ENCODE assay signal across 1 cellular context in the genomic region with DNA sequence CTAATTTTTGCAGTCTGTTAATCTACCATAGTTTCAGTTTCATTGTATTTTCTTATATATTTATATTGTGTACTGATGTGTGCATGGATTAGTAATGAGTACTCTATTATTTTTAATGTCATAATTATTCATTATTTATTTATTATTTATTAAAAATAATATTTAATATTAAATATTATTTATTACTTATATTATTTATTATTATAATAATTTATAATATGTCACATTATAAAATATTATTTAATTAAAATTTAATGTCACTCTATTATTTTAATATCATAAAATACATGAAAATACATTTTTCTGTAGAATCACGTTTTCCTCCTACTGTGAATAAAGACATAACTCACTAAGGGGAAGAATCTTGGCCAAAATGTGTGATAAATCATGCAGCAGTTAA.
TF ChIP-seq lines count a peak whose summit lies in the region.

No MANE protein-coding gene starts in this region.

TF ChIP-seq in HepG2, 621 proteins besides CTCF, POLR2A, EP300 and RAD21:
- TF ChIP-seq ZNF33B (CRISPR knock-in tag; IDR thresholded peaks at IDR 0.05) (no peak), ZNF431 (CRISPR knock-in tag; IDR thresholded peaks at IDR 0.05; ENCODE audit: borderline replicate concordance, low read depth) (no peak), KAT2B (IDR thresholded peaks at IDR 0.05; ENCODE audit: borderline replicate concordance, low read depth, low read length) (no peak), ZNF264 (CRISPR knock-in tag; IDR thresholded peaks at IDR 0.05) (no peak), REPIN1 (CRISPR knock-in tag; IDR thresholded peaks at IDR 0.05; ENCODE audit: borderline replicate concordance, low read depth) (no peak), SYNCRIP (IDR thresholded peaks at IDR 0.05; ENCODE audit: insufficient read depth, low read depth, low read length) (no peak), CHD2 (IDR thresholded peaks at IDR 0.05; ENCODE audit: low read depth, low read length) (no peak), KDM2A (CRISPR knock-in tag; IDR thresholded peaks at IDR 0.05; ENCODE audit: borderline replicate concordance, low read depth) (no peak), KDM1A (CRISPR knock-in tag; IDR thresholded peaks at IDR 0.05) (no peak), MTF1 (CRISPR knock-in tag; IDR thresholded peaks at IDR 0.05) (no peak), TCF12 (IDR thresholded peaks at IDR 0.05) (no peak), TCF12 (CRISPR knock-in tag; IDR thresholded peaks at IDR 0.05) (no peak), ZKSCAN8 (CRISPR knock-in tag; IDR thresholded peaks at IDR 0.05; ENCODE audit: borderline replicate concordance) (no peak), GATA4 (IDR thresholded peaks at IDR 0.05; ENCODE audit: borderline replicate concordance, low read depth) (no peak), ZMYM2 (CRISPR knock-in tag; IDR thresholded peaks at IDR 0.05) (no peak), ARHGAP35 (CRISPR knock-in tag; IDR thresholded peaks at IDR 0.05; ENCODE audit: borderline replicate concordance) (no peak), ATF1 (CRISPR knock-in tag; IDR thresholded peaks at IDR 0.05) (no peak), PCBP2 (optimal IDR thresholded peaks at IDR 0.05; ENCODE audit: low read depth, low read length, poor library complexity, severe bottlenecking) (no peak), ZNF761 (CRISPR knock-in tag; conservative IDR thresholded peaks at IDR 0.05) (no peak), SRSF1 (optimal IDR thresholded peaks at IDR 0.05; ENCODE audit: low read depth, low read length) (no peak), GFI1 (CRISPR knock-in tag; IDR thresholded peaks at IDR 0.05; ENCODE audit: borderline replicate concordance) (no peak)
TF ChIP-seq in HepG2: peak in this region for 0.
